31 cellular contexts compared by ENCODE assay signal in the genomic region with DNA sequence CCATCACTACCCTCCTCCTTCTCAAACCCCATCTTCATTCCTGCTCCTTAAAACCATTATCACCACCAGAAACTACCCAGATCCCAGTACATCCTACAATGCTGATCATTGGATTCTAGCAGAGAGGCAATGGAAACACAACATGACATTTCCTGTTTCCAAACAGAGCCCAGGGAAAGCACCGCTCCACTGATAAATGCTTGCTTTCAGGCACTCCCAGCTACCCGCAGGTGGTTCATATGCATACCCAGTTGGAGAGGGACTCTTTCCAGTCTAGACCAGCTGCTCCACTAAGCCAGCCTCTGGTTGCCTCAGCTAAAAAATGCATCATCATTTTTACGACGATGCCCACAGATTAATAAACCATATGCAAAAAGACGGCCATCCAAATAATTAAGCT. TPM values are rescaled to one million over a fixed set of nuclear protein-coding genes. Genes with fewer than 3 reads are reported as not detected.
DNase-seq lines count a peak whose midpoint lies in the region; ATAC-seq, FAIRE-seq and TF ChIP-seq lines count a peak whose summit lies in the region.
"Had no signal": no experiment of that assay in that cellular context is flagged by ENCODE, and none has a peak within 500 bp of the region (broad histone marks: within the 10 kb centered on the region; RNA-seq: fewer than 3 reads in every experiment).

No MANE protein-coding gene starts in this region.

- H3K36me3 Mint-ChIP-seq in endodermal cell (ENCODE audit: low read depth): no peaks in the 10 kb centered on the region
- H3K36me3 Mint-ChIP-seq: activated naive CD4-positive, alpha-beta T cell treated with anti-CD3 and anti-CD28 coated beads, Interleukin-2, amount 50 U/mL, for 24 hours; CD8-positive, alpha-beta memory T cell; naive B cell had no signal

- H3K27me3 Mint-ChIP-seq in endodermal cell (ENCODE audit: insufficient read depth): no peaks in the 10 kb centered on the region
- H3K27me3 Mint-ChIP-seq: activated CD4-positive, alpha-beta memory T cell treated with anti-CD3 and anti-CD28 coated beads, Interleukin-2, amount 10 ng/mL, durations not matched to agents 7 days and 5 days; activated naive CD4-positive, alpha-beta T cell treated with anti-CD3 and anti-CD28 coated beads, Interleukin-2, amount 50 U/mL, for 24 hours; CD8-positive, alpha-beta memory T cell had no signal

- peaks cover 14% of the 10 kb centered on the region for H3K4me1 Mint-ChIP-seq in endodermal cell

- H3K36me3 ChIP-seq in HUES6 (ENCODE audit: control insufficient read depth, insufficient read depth, low read length) (no peaks in the 10 kb centered on the region), endodermal cell (ENCODE audit: control insufficient read depth, insufficient read depth, low read length) (no peaks in the 10 kb centered on the region), lung (ENCODE audit: control insufficient read depth in 2 of 2, insufficient read depth in 2 of 2, low read length in 2 of 2) (no peaks in the 10 kb centered on the region)
- H3K36me3 ChIP-seq: BE2C, brain microvascular endothelial cell, MG63, Peyer's patch, prostate gland, thyroid gland, uterus had no signal

- H3K9me3 Mint-ChIP-seq in endodermal cell: no peaks in the 10 kb centered on the region
- H3K9me3 Mint-ChIP-seq: activated CD4-positive, alpha-beta memory T cell treated with anti-CD3 and anti-CD28 coated beads, Interleukin-2, amount 10 ng/mL, durations not matched to agents 7 days and 5 days; activated naive CD4-positive, alpha-beta T cell treated with anti-CD3 and anti-CD28 coated beads, Interleukin-2, amount 50 U/mL, for 24 hours; activated T-helper 2 cell treated with anti-CD3 and anti-CD28 coated beads, Interferon-gamma antibody, Interleukin-2, Interleukin-4, amounts not matched to agents 10 μg/mL and 5 μg/mL and 100 μg/mL, durations not matched to agents 14 hours and 24 hours and 36 hours; CD8-positive, alpha-beta memory T cell; naive B cell; T-helper 2 cell treated with Interferon-gamma antibody and Interleukin-4, amounts not matched to agents 5 μg/mL and 100 μg/mL, for 36 hours had no signal

- no peak for FAIRE-seq in RCC 7860 (lab: Jason Lieb, UNC)
- FAIRE-seq: keratinocyte had no signal

- H3K9me3 ChIP-seq in HUES6 (ENCODE audit: control insufficient read depth, insufficient read depth, low read depth, low read length) (no peaks in the 10 kb centered on the region), endodermal cell (ENCODE audit: control insufficient read depth, low read length) (no peaks in the 10 kb centered on the region), lung (ENCODE audit: control insufficient read depth in 2 of 2, insufficient read depth in 1 of 2, low read length in 1 of 2) (no peaks in the 10 kb centered on the region)
- H3K9me3 ChIP-seq: BE2C, MG63, Peyer's patch, prostate gland, thyroid gland, uterus had no signal

- no peaks in the 10 kb centered on the region for H3K27me3 ChIP-seq in HUES6 (ENCODE audit: control insufficient read depth, insufficient read depth, low read length)
- H3K27me3 ChIP-seq in endodermal cell (ENCODE audit: control insufficient read depth, insufficient read depth, low read length, poor library complexity, severe bottlenecking): no peaks in the 10 kb centered on the region
- H3K27me3 ChIP-seq in lung (ENCODE audit: control insufficient read depth, insufficient read depth): no peaks in the 10 kb centered on the region
- H3K27me3 ChIP-seq: BE2C, hepatocyte, MG63, Peyer's patch, thyroid gland, uterus had no signal

- H3K9ac ChIP-seq in HUES6 (ENCODE audit: low read length): peak overlapping the region; percentile 35
- H3K9ac ChIP-seq in endodermal cell (ENCODE audit: extremely low read depth, low read length, poor library complexity, severe bottlenecking): no peak overlapping the region

- H3K4me1 ChIP-seq in HUES6 (ENCODE audit: control insufficient read depth, insufficient read depth, low read length): peaks cover 42% of the 10 kb centered on the region
- H3K4me1 ChIP-seq in endodermal cell (ENCODE audit: control insufficient read depth, insufficient read depth, low read length): peaks cover 3% of the 10 kb centered on the region
- H3K4me1 ChIP-seq in lung (ENCODE audit: control insufficient read depth in 2 of 2, insufficient read depth in 2 of 2, low read length in 2 of 2): peaks cover 0 to 2% of the 10 kb centered on the region in 2 donors
- H3K4me1 ChIP-seq: BE2C, Peyer's patch, prostate gland, thyroid gland, uterus had no signal

- no peak overlapping the region for H3K4me3 Mint-ChIP-seq in endodermal cell
- H3K4me3 Mint-ChIP-seq: activated naive CD4-positive, alpha-beta T cell treated with anti-CD3 and anti-CD28 coated beads, Interleukin-2, amount 50 U/mL, for 24 hours; naive B cell; T-helper 2 cell treated with Interferon-gamma antibody and Interleukin-4, amounts not matched to agents 5 μg/mL and 100 μg/mL, for 36 hours had no signal

- DNase-seq in Daoy (ENCODE audit: low read depth) (peak; percentile 8), endodermal cell (peak; percentile 86), lung (ENCODE audit: low spot score) (no peak), RCC 7860 (ENCODE audit: low spot score) (no peak), SHP77 (lab: John Stamatoyannopoulos, UW) (no peak)
- DNase-seq in central memory CD4-positive, alpha-beta T cell: no peak
- DNase-seq: ACHN; activated CD4-positive, alpha-beta memory T cell treated with anti-CD3 and anti-CD28 coated beads, Interleukin-2, amount 10 ng/mL, durations not matched to agents 7 days and 5 days; amniotic stem cell; BE2C; CD8-positive, alpha-beta memory T cell; KBM-7; left ventricle myocardium superior; MG63; midbrain; naive B cell; NCI-H2081 treated with DMSO at 0.1 percent for 48 hours; Peyer's patch; stimulated activated CD4-positive, alpha-beta T cell treated with anti-CD3 and anti-CD28 coated beads, Interleukin-4, amount 100 ng/mL, for 24 hours; thyroid gland; uterus had no signal

- H3K4me3 ChIP-seq in HUES6 (ENCODE audit: low read depth, low read length) (peak overlapping the region; percentile 32), endodermal cell (ENCODE audit: low read length) (no peak overlapping the region), lung (peak overlapping the region; percentile 13)
- H3K4me3 ChIP-seq: hepatocyte, MG63, prostate gland, thyroid gland, uterus had no signal

- 25 to 35% methylated on average over 3 to 5 of the region's 5 CpGs for WGBS in endodermal cell (ENCODE audit: insufficient coverage in 1 of 2, insufficient read length in 1 of 2), 2 experiments
- whole genome bisulfite sequencing in lung, 2 donors: 56 to 82% methylated on average over 5 of the region's 5 CpGs

- peak overlapping the region; percentile 3 for H3K27ac Mint-ChIP-seq in endodermal cell
- H3K27ac Mint-ChIP-seq: activated CD4-positive, alpha-beta memory T cell treated with anti-CD3 and anti-CD28 coated beads, Interleukin-2, amount 10 ng/mL, durations not matched to agents 7 days and 5 days; activated naive CD4-positive, alpha-beta T cell treated with anti-CD3 and anti-CD28 coated beads, Interleukin-2, amount 50 U/mL, for 24 hours; activated T-helper 2 cell treated with anti-CD3 and anti-CD28 coated beads, Interferon-gamma antibody, Interleukin-2, Interleukin-4, amounts not matched to agents 10 μg/mL and 5 μg/mL and 100 μg/mL, durations not matched to agents 14 hours and 24 hours and 36 hours; naive B cell; T-helper 2 cell treated with Interferon-gamma antibody and Interleukin-4, amounts not matched to agents 5 μg/mL and 100 μg/mL, for 36 hours had no signal

- ATAC-seq in lung (ENCODE audit: insufficient read depth, low FRiP score) (no peak), GM19328 (IDR thresholded peaks at IDR 0.05; ENCODE audit: unreplicated experiment) (no peak)
- ATAC-seq: left ventricle myocardium superior, sciatic nerve had no signal

- H3K27ac ChIP-seq in HUES6 (ENCODE audit: low read depth, low read length) (peak overlapping the region; percentile 63), endodermal cell (ENCODE audit: low read depth, low read length) (no peak overlapping the region), lung (ENCODE audit: low read depth in 1 of 2, low read length in 1 of 2) (no peak overlapping the region)
- H3K27ac ChIP-seq: brain microvascular endothelial cell, hepatocyte, Peyer's patch, prostate gland, thyroid gland, uterus had no signal

- TF ChIP-seq CTCF in endodermal cell (conservative IDR thresholded peaks at IDR 0.05) (no peak), lung (IDR thresholded peaks at IDR 0.05; ENCODE audit: control extremely low read depth, extremely low read depth) (no peak)

RNA-seq across cellular contexts. Expression of a gene that starts 39.2 kb away (rescaled TPM):
- 51.9 and 52.8 TPM in 2 replicates for total RNA-seq in Daoy (2014; rRNA removed; shearing (Covaris generic))
- total RNA-seq in endodermal cell (10 to 100 TPM; 33.6 to 52.8 TPM), lung (10 to 100 TPM; 24.7 to 47.1 TPM)
- polyA plus RNA-seq in endodermal cell (2013, experiment 1 of 2): 30.7 TPM
- polyA plus RNA-seq in endodermal cell (2013, experiment 2 of 2): 29.7 TPM
- 10 to 100 TPM; 12.5 to 19.0 TPM for polyA plus RNA-seq in lung

Comparison
In these comparisons a context has a peak if more than half of its experiments do, and no peak if none do; other contexts are left out.
1. DNase-seq: peak in Daoy (single experiment) and endodermal cell (single experiment); none in lung (single experiment), RCC 7860 (single experiment), central memory CD4-positive, alpha-beta T cell (single experiment) and SHP77 (0 of 2).